15 cellular contexts compared by ENCODE assay signal in genomic region chr4:147730333-147730732, GRCh38. TPM values are rescaled to one million over a fixed set of nuclear protein-coding genes. Genes with fewer than 3 reads are reported as not detected.
DNase-seq lines count a peak whose midpoint lies in the region; ATAC-seq and TF ChIP-seq lines count a peak whose summit lies in the region.
"Had no signal": no experiment of that assay in that cellular context is flagged by ENCODE, and none has a peak within 500 bp of the region (broad histone marks: within the 10 kb centered on the region; RNA-seq: fewer than 3 reads in every experiment).

No MANE protein-coding gene starts in this region.

- H3K36me3 Mint-ChIP-seq in activated T-helper 1 cell treated with anti-CD3 and anti-CD28 coated beads, Interleukin-12 subunit alpha, Interleukin-12 subunit beta, Interleukin-2, Interleukin-4 antibody, amounts not matched to agents 30 ng/mL and 10 ng/mL and 1 ng/mL, durations not matched to agents 14 hours and 24 hours and 36 hours (ENCODE audit: low read depth), result no peaks in the 10 kb centered on the region
- H3K36me3 Mint-ChIP-seq: stimulated activated effector memory CD8-positive, alpha-beta T cell treated with anti-CD3 and anti-CD28 coated beads, Interleukin-12 subunit alpha, Interleukin-12 subunit beta, amount 100 ng/mL, for 72 hours; T-cell had no signal

- peak overlapping the region; percentile 38 for H3K4me3 Mint-ChIP-seq in activated T-helper 1 cell treated with anti-CD3 and anti-CD28 coated beads, Interleukin-12 subunit alpha, Interleukin-12 subunit beta, Interleukin-2, Interleukin-4 antibody, amounts not matched to agents 30 ng/mL and 10 ng/mL and 1 ng/mL, durations not matched to agents 14 hours and 24 hours and 36 hours

- intact Hi-C loops in HCT116 (cut with micrococcal nuclease), result no loop called here
- intact Hi-C loops in activated T-helper 1 cell treated with anti-CD3 and anti-CD28 coated beads, Interleukin-12 subunit alpha, Interleukin-12 subunit beta, Interleukin-2, Interleukin-4 antibody, amounts not matched to agents 30 ng/mL and 10 ng/mL and 1 ng/mL, durations not matched to agents 14 hours and 24 hours and 36 hours (cut with micrococcal nuclease), result loop anchor here (2.0 to 5.0 kb wide), 2 partner anchors 22 to 47 kb away; no protein-coding TSS in a partner anchor

- peak overlapping the region; percentile 96 for H3K4me2 ChIP-seq in HCT116 (ENCODE audit: low read length)

- H3K9me3 Mint-ChIP-seq in activated T-helper 1 cell treated with anti-CD3 and anti-CD28 coated beads, Interleukin-12 subunit alpha, Interleukin-12 subunit beta, Interleukin-2, Interleukin-4 antibody, amounts not matched to agents 30 ng/mL and 10 ng/mL and 1 ng/mL, durations not matched to agents 14 hours and 24 hours and 36 hours, result no peaks in the 10 kb centered on the region
- H3K9me3 Mint-ChIP-seq: activated naive CD4-positive, alpha-beta T cell treated with anti-CD3 and anti-CD28 coated beads, Interleukin-2, amount 10 ng/mL, durations not matched to agents 7 days and 5 days; stimulated activated effector memory CD8-positive, alpha-beta T cell treated with anti-CD3 and anti-CD28 coated beads, Interleukin-12 subunit alpha, Interleukin-12 subunit beta, amount 100 ng/mL, for 72 hours; T-cell had no signal

- no peaks in the 10 kb centered on the region for H3K9me2 ChIP-seq in HCT116 (ENCODE audit: insufficient read depth)

- no peaks in the 10 kb centered on the region for H3K36me3 ChIP-seq in HCT116 (ENCODE audit: control insufficient read depth in 1 of 2, insufficient read depth in 2 of 2, low read length in 2 of 2)
- H3K36me3 ChIP-seq: BLaER1 treated with 17β-estradiol and CSF1 and Interleukin-3, amounts not matched to agents 10 nM and 100 nM; left lung; neutrophil had no signal

- peak; percentile 15 to 20 for DNase-seq in AML-193 (lab: John Stamatoyannopoulos, UW)
- DNase-seq in HCT116 (ENCODE audit: low read depth, low spot score), result no peak
- no peak for DNase-seq in activated T-helper 1 cell treated with anti-CD3 and anti-CD28 coated beads, Interleukin-12 subunit alpha, Interleukin-12 subunit beta, Interleukin-2, Interleukin-4 antibody, amounts not matched to agents 30 ng/mL and 10 ng/mL and 1 ng/mL, durations not matched to agents 14 hours and 24 hours and 36 hours (ENCODE audit: low spot score)
- DNase-seq in left kidney (ENCODE audit: low read depth, low spot score), result peak; percentile 31
- DNase-seq in NCI-H1436 treated with DMSO at 0.1 percent for 48 hours (lab: John Stamatoyannopoulos, UW), result no peak
- no peak for DNase-seq in inferior parietal cortex (ENCODE audit: extremely low spot score)
- DNase-seq: left lung had no signal

- peaks cover 40% of the 10 kb centered on the region for H3K27me3 Mint-ChIP-seq in activated T-helper 1 cell treated with anti-CD3 and anti-CD28 coated beads, Interleukin-12 subunit alpha, Interleukin-12 subunit beta, Interleukin-2, Interleukin-4 antibody, amounts not matched to agents 30 ng/mL and 10 ng/mL and 1 ng/mL, durations not matched to agents 14 hours and 24 hours and 36 hours (ENCODE audit: insufficient read depth)

- H4K20me1 ChIP-seq in HCT116 (ENCODE audit: insufficient read depth), result no peaks in the 10 kb centered on the region

- no peaks in the 10 kb centered on the region for H3K27me3 ChIP-seq in HCT116 (ENCODE audit: insufficient read depth, low read length)

- H3K4me3 ChIP-seq in HCT116 (replicated peaks in 1 of 2; ENCODE audit: low read depth in 1 of 2, low read length in 2 of 2), result peak overlapping the region; percentile 6 to 81; a peak in 3 of 4 replicates

- H3K9me3 ChIP-seq in HCT116 (ENCODE audit: control insufficient read depth in 1 of 2, insufficient read depth in 1 of 2, low read depth in 1 of 2, low read length in 2 of 2), result no peaks in the 10 kb centered on the region
- H3K9me3 ChIP-seq: BLaER1 treated with 17β-estradiol and CSF1 and Interleukin-3, amounts not matched to agents 10 nM and 100 nM; left lung; neutrophil had no signal

- peak overlapping the region; percentile 81 for H2AFZ ChIP-seq in HCT116 (ENCODE audit: low read depth, low read length, poor library complexity, severe bottlenecking)

- 0 out of 6 replicates have a peak, but pooled peaks of 1 of the 3 experiments have one; percentile 22 for TF ChIP-seq CTCF in HCT116 (IDR thresholded peaks at IDR 0.05 in 2 of 3, conservative IDR thresholded peaks at IDR 0.05 in 1 of 3; ENCODE audit: borderline replicate concordance in 1 of 3, insufficient read depth in 1 of 3, low read depth in 2 of 3, low read length in 2 of 3)

- POLR2A ChIA-PET in HCT116 (lab: Charles Lee), result no interaction called here

- no TSS peak for BruUV-seq in HCT116 (replicated peaks; lab: Mats Ljungman, UMichigan)

- RAD21 ChIA-PET in HCT116 (lab: Charles Lee; ENCODE audit: low non-redundant PET in 1 of 2, low total read pairs in 2 of 2, uncharacterized antibody in 2 of 2, unreplicated experiment in 2 of 2), result no interaction called here

- no peak for ATAC-seq in HCT116
- no peak for ATAC-seq in HG02623 (IDR thresholded peaks at IDR 0.05; ENCODE audit: unreplicated experiment)
- ATAC-seq in HG03196 (IDR thresholded peaks at IDR 0.05; ENCODE audit: unreplicated experiment), result no peak
- ATAC-seq: activated CD8-positive, alpha-beta T cell treated with anti-CD3 and anti-CD28 coated beads, Interleukin-2, amount 10 ng/mL, durations not matched to agents 7 days and 5 days; left lung; stimulated activated effector memory CD8-positive, alpha-beta T cell treated with anti-CD3 and anti-CD28 coated beads, Interleukin-12 subunit alpha, Interleukin-12 subunit beta, amount 100 ng/mL, for 72 hours had no signal

- peaks cover 40 to 75% of the 10 kb centered on the region in 2 experiments for H3K4me1 ChIP-seq in HCT116 (ENCODE audit: control insufficient read depth in 1 of 2, insufficient read depth in 2 of 2, low read length in 2 of 2)

- CTCF ChIA-PET in HCT116 (lab: Charles Lee), result no interaction called here

- peak overlapping the region; percentile 86; the same call in 1 of the 2 replicates for H3K9ac ChIP-seq in HCT116 (ENCODE audit: low read length)

- peaks cover 29% of the 10 kb centered on the region for H3K79me2 ChIP-seq in HCT116 (ENCODE audit: insufficient read depth, low read length)

- peak overlapping the region; percentile 88; the same call in 1 of the 2 replicates for H3K27ac ChIP-seq in HCT116 (ENCODE audit: low read depth, low read length)
- H3K27ac ChIP-seq: BLaER1 treated with 17β-estradiol and CSF1 and Interleukin-3, amounts not matched to agents 10 nM and 100 nM; left lung; neutrophil had no signal

- TF ChIP-seq RAD21 in HCT116 (IDR thresholded peaks at IDR 0.05; ENCODE audit: low read depth), result no peak

- no peak overlapping the region for H3K27ac Mint-ChIP-seq in activated T-helper 1 cell treated with anti-CD3 and anti-CD28 coated beads, Interleukin-12 subunit alpha, Interleukin-12 subunit beta, Interleukin-2, Interleukin-4 antibody, amounts not matched to agents 30 ng/mL and 10 ng/mL and 1 ng/mL, durations not matched to agents 14 hours and 24 hours and 36 hours
- H3K27ac Mint-ChIP-seq: activated CD8-positive, alpha-beta T cell treated with anti-CD3 and anti-CD28 coated beads, Interleukin-2, amount 10 ng/mL, durations not matched to agents 7 days and 5 days had no signal

- no peak for TF ChIP-seq POLR2A in HCT116 (IDR thresholded peaks at IDR 0.05; ENCODE audit: borderline replicate concordance, extremely low read depth, insufficient read depth, insufficient read length)

- peaks cover 30% of the 10 kb centered on the region for H3K4me1 Mint-ChIP-seq in activated T-helper 1 cell treated with anti-CD3 and anti-CD28 coated beads, Interleukin-12 subunit alpha, Interleukin-12 subunit beta, Interleukin-2, Interleukin-4 antibody, amounts not matched to agents 30 ng/mL and 10 ng/mL and 1 ng/mL, durations not matched to agents 14 hours and 24 hours and 36 hours (ENCODE audit: low read depth)

TF ChIP-seq in HCT116, 20 proteins besides CTCF, POLR2A, EP300 and RAD21 (continues in another document):
- TF ChIP-seq CBX3 (IDR thresholded peaks at IDR 0.05; ENCODE audit: low read depth) (no peak), EGR1 (IDR thresholded peaks at IDR 0.05; ENCODE audit: low read depth) (no peak), SRF (IDR thresholded peaks at IDR 0.05; ENCODE audit: low read depth) (no peak), ATF3 (IDR thresholded peaks at IDR 0.05) (no peak), JUND (IDR thresholded peaks at IDR 0.05) (no peak), ELF1 (IDR thresholded peaks at IDR 0.05; ENCODE audit: borderline replicate concordance, low read depth) (no peak), ZNF274 (IDR thresholded peaks at IDR 0.05; ENCODE audit: low read depth, low read length) (no peak), ZFX (IDR thresholded peaks at IDR 0.05) (no peak)
- TF ChIP-seq, protein P1, sequence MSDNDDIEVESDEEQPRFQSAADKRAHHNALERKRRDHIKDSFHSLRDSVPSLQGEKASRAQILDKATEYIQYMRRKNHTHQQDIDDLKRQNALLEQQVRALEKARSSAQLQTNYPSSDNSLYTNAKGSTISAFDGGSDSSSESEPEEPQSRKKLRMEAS (IDR thresholded peaks at IDR 0.05), result no peak

RNA-seq across cellular contexts. Expression of gene ARHGAP10, which starts 1.6 kb away (rescaled TPM):
- 24.7 TPM for total RNA-seq in HCT116 (2021; ENCODE audit: unreplicated experiment)
- polyA plus RNA-seq in HCT116 (2012), result 18.8 and 20.0 TPM in 2 replicates
- total RNA-seq in activated T-helper 1 cell treated with anti-CD3 and anti-CD28 coated beads, Interleukin-12 subunit alpha, Interleukin-12 subunit beta, Interleukin-2, Interleukin-4 antibody, amounts not matched to agents 30 ng/mL and 10 ng/mL and 1 ng/mL, durations not matched to agents 14 hours and 24 hours and 36 hours, result 7.4 and 8.6 TPM in 2 replicates

RNA-seq across cellular contexts. Expression of gene PRMT9, which starts 46.4 kb away (rescaled TPM):
- total RNA-seq in HCT116 (2021; ENCODE audit: unreplicated experiment), result 5.8 TPM
- polyA plus RNA-seq in HCT116 (2012), result 2.4 and 3.1 TPM in 2 replicates
- total RNA-seq in activated T-helper 1 cell treated with anti-CD3 and anti-CD28 coated beads, Interleukin-12 subunit alpha, Interleukin-12 subunit beta, Interleukin-2, Interleukin-4 antibody, amounts not matched to agents 30 ng/mL and 10 ng/mL and 1 ng/mL, durations not matched to agents 14 hours and 24 hours and 36 hours, result 6.8 and 7.4 TPM in 2 replicates

Comparison
In these comparisons a context has a peak if more than half of its experiments do, and no peak if none do; other contexts are left out.
1. DNase-seq: peak in AML-193 (2 of 2) and left kidney (single experiment); none in HCT116 (single experiment), activated T-helper 1 cell treated with anti-CD3 and anti-CD28 coated beads, Interleukin-12 subunit alpha, Interleukin-12 subunit beta, Interleukin-2, Interleukin-4 antibody, amounts not matched to agents 30 ng/mL and 10 ng/mL and 1 ng/mL, durations not matched to agents 14 hours and 24 hours and 36 hours (single experiment), NCI-H1436 treated with DMSO at 0.1 percent for 48 hours (single experiment) and inferior parietal cortex (single experiment).